Comparison of ENCODE assay signal across 13 cellular contexts in the genomic region with DNA sequence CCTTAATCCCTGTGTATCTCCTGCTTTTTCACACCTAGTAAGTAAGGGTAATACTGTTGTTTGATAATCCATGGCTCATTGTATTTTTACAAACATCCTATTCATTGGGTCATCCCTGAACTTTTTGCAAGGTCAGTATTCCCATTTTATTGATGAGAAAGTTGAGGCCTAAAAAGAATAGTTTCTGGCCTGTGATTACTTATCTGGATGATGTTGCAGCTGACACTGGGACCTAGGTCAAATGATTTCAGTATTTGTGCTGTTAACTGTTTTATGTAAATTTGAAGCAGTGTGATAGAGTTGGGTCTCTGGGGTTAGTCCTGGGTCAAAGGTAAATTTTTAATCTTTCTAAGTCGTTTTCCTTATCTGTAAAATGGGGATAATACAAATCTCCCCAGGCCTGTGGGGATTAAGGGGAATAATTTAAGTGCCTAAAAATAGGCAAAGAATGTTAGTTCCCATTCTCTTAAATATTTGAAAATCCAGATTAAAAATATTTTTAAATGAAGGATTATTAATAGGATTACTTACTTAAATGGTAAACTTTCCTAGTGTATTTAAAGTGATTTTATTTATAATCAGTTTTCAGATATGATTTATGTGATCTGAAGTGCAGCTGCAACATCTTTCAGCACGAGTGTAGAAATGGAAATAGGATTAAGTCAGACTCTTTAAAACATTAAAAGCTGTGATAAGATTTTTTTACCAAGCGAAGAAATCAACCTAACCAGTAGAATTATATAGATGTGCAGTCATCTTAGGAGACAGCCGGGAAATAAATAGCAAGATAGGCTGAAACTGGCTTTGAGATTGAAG. TPM values are rescaled to one million over a fixed set of nuclear protein-coding genes. Genes with fewer than 3 reads are reported as not detected.
A peak's percentile ranks its signal among the peaks of the same experiment; 100 is the strongest.
DNase-seq lines count a peak whose midpoint lies in the region; ATAC-seq, FAIRE-seq and TF ChIP-seq lines count a peak whose summit lies in the region.
"Had no signal": no experiment of that assay in that cellular context is flagged by ENCODE, and none has a peak within 500 bp of the region (broad histone marks: within the 10 kb centered on the region; RNA-seq: fewer than 3 reads in every experiment).

No MANE protein-coding gene starts in this region.

- H3K9me3 ChIP-seq in HepG2 (ENCODE audit: low read length) (no peaks in the 10 kb centered on the region), right lobe of liver (no peaks in the 10 kb centered on the region), keratinocyte (ENCODE audit: control insufficient read depth, low read depth, low read length) (no peaks in the 10 kb centered on the region)

- ATAC-seq in HepG2, result no peak
- ATAC-seq in right lobe of liver, result no peak
- ATAC-seq in T-cell (replicated peaks in 1 of 4), result no peak
- no peak for ATAC-seq in HG03139 (IDR thresholded peaks at IDR 0.05; ENCODE audit: unreplicated experiment)

- 69% methylated on average over 4 of the region's 4 CpGs for WGBS in HepG2 (ENCODE audit: low lambda C conversion rate)
- WGBS in right lobe of liver (ENCODE audit: insufficient coverage, low coverage, low lambda C conversion rate, missing lambda C conversion rate), result 51% methylated on average over 4 of the region's 4 CpGs

- in situ Hi-C loops in HepG2 (cut with HindIII; ENCODE audit: extremely low pct_ligation_motif_present, low pct_unique_long_range_greater_than_20kb), result loop anchor here (5.0 kb wide), 1 partner anchor 217 kb away; no protein-coding TSS in a partner anchor

- H3K4me1 Mint-ChIP-seq in T-cell, result peaks cover 70 to 81% (median 71%) of the 10 kb centered on the region in 3 donors

- H3K27me3 Mint-ChIP-seq in T-cell, result no peaks in the 10 kb centered on the region

- DNase-seq in HepG2 (ENCODE audit: low spot score) (no peak), right lobe of liver (no peak), T-cell (no peak), keratinocyte (ENCODE audit: low read depth, low spot score) (no peak), NCI-H187 (lab: John Stamatoyannopoulos, UW) (no peak), NOMO-1 treated with dmso at 0.1 percent for 144 hours (lab: John Stamatoyannopoulos, UW; ENCODE audit: unreplicated experiment) (no peak)
- DNase-seq in stimulated activated CD4-positive, alpha-beta T cell treated with anti-CD3 and anti-CD28 coated beads, Interleukin-15, amount 100 ng/mL, for 24 hours, result no peak
- DNase-seq: KG1, NCI-H2171, trophoblast cell had no signal

- TF ChIP-seq RAD21 in HepG2 (CRISPR knock-in tag; IDR thresholded peaks at IDR 0.05), result no peak

- H3K9ac ChIP-seq in HepG2 (ENCODE audit: insufficient read depth, low read depth, low read length), result 0 out of 2 replicates have a peak overlapping the region, but pooled peaks have one; percentile 19
- H3K9ac ChIP-seq in keratinocyte (ENCODE audit: control insufficient read depth, extremely low read depth, insufficient read depth, low read length), result no peak overlapping the region

- TF ChIP-seq CTCF in HepG2 (CRISPR knock-in tag; IDR thresholded peaks at IDR 0.05) (no peak), right lobe of liver (IDR thresholded peaks at IDR 0.05) (no peak), keratinocyte (optimal IDR thresholded peaks at IDR 0.05 in 1 of 3, IDR thresholded peaks at IDR 0.05 in 1 of 3, conservative IDR thresholded peaks at IDR 0.05 in 1 of 3; ENCODE audit: extremely low read depth in 1 of 3, insufficient read depth in 2 of 3, low read length in 3 of 3) (no peak)

- H3K4me1 ChIP-seq in HepG2 (ENCODE audit: insufficient read depth, low read length) (peaks cover 62% of the 10 kb centered on the region), right lobe of liver (peaks cover 0 to 68% (median 20%) of the 10 kb centered on the region in 4 donors), keratinocyte (ENCODE audit: control insufficient read depth, extremely low read depth, insufficient read depth, low read length) (peaks cover 43% of the 10 kb centered on the region)

- H2AFZ ChIP-seq in HepG2 (ENCODE audit: low read length), result no peak overlapping the region
- H2AFZ ChIP-seq in keratinocyte (ENCODE audit: control insufficient read depth, low read length), result no peak overlapping the region

- intact Hi-C loops in HepG2 (cut with micrococcal nuclease; ENCODE audit: unreplicated experiment) (loop anchor here (5.0 to 10.0 kb wide), 4 partner anchors 47 to 605 kb away; no protein-coding TSS in a partner anchor), right lobe of liver (cut with DNase I) (no loop called here)

- peaks cover 7% of the 10 kb centered on the region for H3K36me3 Mint-ChIP-seq in T-cell
- H3K36me3 Mint-ChIP-seq: mesothelial cell of epicardium had no signal

- no peaks in the 10 kb centered on the region for H3K9me1 ChIP-seq in keratinocyte (ENCODE audit: control insufficient read depth, extremely low read depth, insufficient read depth, low read length)

- POLR2A ChIA-PET in HepG2 (lab: Yijun Ruan, JAX) (no interaction called here), T-cell (lab: Charles Lee) (no interaction called here)

- H3K4me2 ChIP-seq in HepG2 (ENCODE audit: low read depth, low read length), result peak overlapping the region; percentile 82
- peak overlapping the region; percentile 22 for H3K4me2 ChIP-seq in keratinocyte (ENCODE audit: control insufficient read depth, extremely low read depth, insufficient read depth, low read depth, low read length)

- BruUV-seq in HepG2 (replicated peaks; lab: Mats Ljungman, UMichigan), result no TSS peak

- peak overlapping the region; percentile 51 to 99 (median 63) for H3K4me3 Mint-ChIP-seq in T-cell
- H3K4me3 Mint-ChIP-seq: HFFc6, mesothelial cell of epicardium had no signal

- H4K20me1 ChIP-seq in HepG2 (ENCODE audit: insufficient read depth, low read length), result peaks cover 76% of the 10 kb centered on the region
- peaks cover 4% of the 10 kb centered on the region for H4K20me1 ChIP-seq in keratinocyte (ENCODE audit: control insufficient read depth, extremely low read depth, insufficient read depth, low read length)

- H3K9me3 Mint-ChIP-seq in T-cell, result no peaks in the 10 kb centered on the region
- H3K9me3 Mint-ChIP-seq: HFFc6, mesothelial cell of epicardium had no signal

- FAIRE-seq in HepG2 (lab: Jason Lieb, UNC), result no peak
- FAIRE-seq in keratinocyte (lab: Jason Lieb, UNC), result no peak

- H3K36me3 ChIP-seq in HepG2 (replicated peaks in 1 of 2; ENCODE audit: control insufficient read depth in 1 of 2, insufficient read depth in 2 of 2, low read length in 2 of 2), result no peaks in the 10 kb centered on the region
- H3K36me3 ChIP-seq in right lobe of liver, result no peaks in the 10 kb centered on the region
- no peaks in the 10 kb centered on the region for H3K36me3 ChIP-seq in keratinocyte (ENCODE audit: control insufficient read depth in 2 of 2, extremely low read depth in 1 of 2, insufficient read depth in 2 of 2, low read length in 2 of 2)

- H3K4me3 ChIP-seq in HepG2 (replicated peaks in 1 of 3; ENCODE audit: insufficient read depth in 1 of 3, low read depth in 2 of 3, low read length in 3 of 3) (peak overlapping the region in 1 of 3 experiments; percentile 6; a peak in 3 of 6 replicates), right lobe of liver (no peak overlapping the region), keratinocyte (ENCODE audit: control insufficient read depth in 2 of 3, extremely low read depth in 1 of 3, insufficient read depth in 2 of 3, low read depth in 1 of 3, low read length in 3 of 3) (no peak overlapping the region)

- peak overlapping the region; percentile 36 to 39 for H3K27ac Mint-ChIP-seq in T-cell
- H3K27ac Mint-ChIP-seq: HFFc6, mesothelial cell of epicardium had no signal

- no peaks in the 10 kb centered on the region; a peak in 1 of 5 replicates for H3K27me3 ChIP-seq in HepG2 (ENCODE audit: control insufficient read depth in 1 of 2, insufficient read depth in 2 of 2, low read length in 2 of 2)
- no peaks in the 10 kb centered on the region for H3K27me3 ChIP-seq in right lobe of liver
- no peaks in the 10 kb centered on the region for H3K27me3 ChIP-seq in keratinocyte (ENCODE audit: control insufficient read depth, extremely low read depth, insufficient read depth, low read length)

- no peak for TF ChIP-seq POLR2A in HepG2 (IDR thresholded peaks at IDR 0.05; ENCODE audit: insufficient read depth in 1 of 2, low read depth in 2 of 2, low read length in 2 of 2)
- TF ChIP-seq POLR2A in right lobe of liver (IDR thresholded peaks at IDR 0.05), result no peak

- no peak overlapping the region for H3K27ac ChIP-seq in HepG2 (ENCODE audit: extremely low read length, insufficient read depth, low read length)
- peak overlapping the region in 1 of 3 donors; percentile 29 for H3K27ac ChIP-seq in right lobe of liver
- peak overlapping the region; percentile 20 for H3K27ac ChIP-seq in keratinocyte (ENCODE audit: control insufficient read depth, insufficient read depth, low read length)

- no peak for TF ChIP-seq EP300 in HepG2 (IDR thresholded peaks at IDR 0.05; ENCODE audit: low read depth in 2 of 2, low read length in 2 of 2)
- TF ChIP-seq EP300 in HepG2 (CRISPR knock-in tag; IDR thresholded peaks at IDR 0.05; ENCODE audit: borderline replicate concordance), result no peak

- peaks cover 86% of the 10 kb centered on the region for H3K79me2 ChIP-seq in HepG2 (ENCODE audit: insufficient read depth, low read length)
- H3K79me2 ChIP-seq in keratinocyte (ENCODE audit: control insufficient read depth, insufficient read depth, low read length), result peaks cover 71% of the 10 kb centered on the region

- CTCF ChIA-PET in HepG2 (lab: Yijun Ruan, JAX; ENCODE audit: low intra/inter-chr PET ratio, low total read pairs), result no interaction called here
- CTCF ChIA-PET in T-cell (lab: Charles Lee), result interaction anchor here (1.1 to 6.7 kb wide), 2 partner anchors 219 kb away, joined by 5 to 68 read pairs; no protein-coding TSS in a partner anchor

- dilution Hi-C loops in keratinocyte (cut with MboI; ENCODE audit: extremely low pct_ligation_motif_present, low sequenced_read_pairs), result no loop called here

RNA-seq across cellular contexts. Expression of gene PPP2R5A, which starts 4.3 kb away (rescaled TPM):
- total RNA-seq in HepG2 (2016; rRNA removed; fragmentation: Illumina TruSeq; extraction: Trizol), result 22.0 and 26.5 TPM in 2 replicates
- total RNA-seq in HepG2 (2016; cell fraction: cytosol; rRNA removed; fragmentation: Illumina TruSeq; extraction: Trizol; ENCODE audit: low read depth), result 6.9 and 7.3 TPM in 2 replicates
- 21.8 and 25.0 TPM in 2 replicates for total RNA-seq in HepG2 (2016; cell fraction: insoluble cytoplasmic fraction; rRNA removed; fragmentation: Illumina TruSeq; extraction: Trizol)
- total RNA-seq in HepG2 (2016; cell fraction: membrane; rRNA removed; fragmentation: Illumina TruSeq; extraction: Trizol), result 22.7 and 24.3 TPM in 2 replicates
- 15.8 and 16.6 TPM in 2 replicates for total RNA-seq in HepG2 (2016; cell fraction: nucleus; rRNA removed; fragmentation: Illumina TruSeq; extraction: Trizol)
- polyA plus RNA-seq in HepG2 (2011; rRNA removed), result 27.5 and 31.4 TPM in 2 replicates
- 14.2 and 20.6 TPM in 2 replicates for polyA plus RNA-seq in HepG2 (2011; cell fraction: cytosol; rRNA removed)
- 13.4 and 15.4 TPM in 2 replicates for polyA plus RNA-seq in HepG2 (2011; cell fraction: nucleus; rRNA removed)
- polyA plus RNA-seq in HepG2 (2012), result 20.6 and 22.6 TPM in 2 replicates
- polyA plus RNA-seq in HepG2 (2016; cell fraction: cytosol; fragmentation: Illumina TruSeq; extraction: Trizol; ENCODE audit: low read depth), result 5.8 and 6.4 TPM in 2 replicates
- 27.2 and 28.9 TPM in 2 replicates for polyA plus RNA-seq in HepG2 (2016; cell fraction: insoluble cytoplasmic fraction; fragmentation: Illumina TruSeq; extraction: Trizol; ENCODE audit: low read depth)
- polyA plus RNA-seq in HepG2 (2016; cell fraction: membrane; fragmentation: Illumina TruSeq; extraction: Trizol; ENCODE audit: low read depth), result 18.6 and 19.6 TPM in 2 replicates
- polyA plus RNA-seq in HepG2 (2016; cell fraction: nucleus; fragmentation: Illumina TruSeq; extraction: Trizol; ENCODE audit: insufficient read depth, low read depth), result 19.9 and 22.9 TPM in 2 replicates
- polyA minus RNA-seq in HepG2 (2011; rRNA and poly(A)+ RNA removed; ENCODE audit: low replicate concordance), result 10.8 and 12.7 TPM in 2 replicates
- 16.4 and 21.3 TPM in 2 replicates for polyA minus RNA-seq in HepG2 (2011; cell fraction: cytosol; rRNA and poly(A)+ RNA removed)
- 21.4 and 23.7 TPM in 2 replicates for polyA minus RNA-seq in HepG2 (2011; cell fraction: nucleus; rRNA and poly(A)+ RNA removed)
- 10 to 100 TPM; 28.5 to 57.2 (median 33.3) TPM for total RNA-seq in right lobe of liver
- total RNA-seq in T-cell, result 10 to 100 TPM; 40.4 to 51.1 (median 46.7) TPM
- polyA plus RNA-seq in keratinocyte, result 12.0 to 26.2 TPM (median 16.8 TPM) in 3 replicates
- polyA plus RNA-seq in keratinocyte (2011; ENCODE audit: low read depth), result 15.6 TPM
- 15.3 and 30.1 TPM in 2 replicates for polyA plus RNA-seq in keratinocyte (2011; cell fraction: cytosol; rRNA removed)
- polyA plus RNA-seq in keratinocyte (2011; cell fraction: nucleus; rRNA removed), result 14.0 and 15.9 TPM in 2 replicates
- 11.7 and 18.3 TPM in 2 replicates for polyA plus RNA-seq in keratinocyte (2012; ENCODE audit: low replicate concordance)
- 2.5 to 13.9 TPM (median 5.9 TPM) in 3 replicates for polyA minus RNA-seq in keratinocyte
- polyA minus RNA-seq in keratinocyte (2011; cell fraction: cytosol; rRNA and poly(A)+ RNA removed), result 16.3 TPM
- polyA minus RNA-seq in keratinocyte (2011; cell fraction: nucleus; rRNA and poly(A)+ RNA removed), result 7.3 and 8.8 TPM in 2 replicates
